Comparison of ENCODE assay signal across 1 cellular context in the genomic region with DNA sequence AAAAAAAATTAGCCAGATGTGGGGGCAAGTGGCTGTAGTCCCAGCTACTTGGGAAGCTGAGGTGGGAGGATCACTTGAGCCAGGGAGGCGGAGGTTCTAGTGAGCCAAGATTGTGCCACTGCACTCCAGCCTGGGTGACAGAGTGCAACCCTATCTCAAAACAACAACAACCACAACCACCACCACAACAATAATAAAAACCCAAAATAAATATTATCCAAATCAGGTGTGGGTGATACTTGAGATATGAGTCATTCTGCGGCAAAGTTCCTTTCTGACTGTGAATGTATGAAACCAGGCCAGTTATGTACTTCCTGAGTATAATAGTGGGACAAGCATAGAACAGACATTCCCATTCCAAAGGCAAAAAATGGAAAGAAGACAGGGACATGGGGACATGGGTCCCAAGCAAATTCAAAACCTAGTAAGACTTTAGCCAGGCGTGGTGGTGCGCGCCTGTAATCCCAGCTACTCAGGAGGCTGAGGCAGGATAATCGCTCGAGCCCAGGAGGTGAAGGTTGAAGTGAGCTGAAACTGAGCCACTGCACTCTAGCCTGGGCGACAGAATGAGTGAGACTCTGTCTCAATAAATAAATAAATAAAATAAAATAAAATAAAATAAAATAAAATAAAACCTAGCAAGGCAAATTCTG.
TF ChIP-seq lines count a peak whose summit lies in the region.

No MANE protein-coding gene starts in this region.

TF ChIP-seq in GM12878, 131 proteins besides CTCF, POLR2A, EP300 and RAD21 (continued from another document and continues in another):
- TF ChIP-seq ATF7 (IDR thresholded peaks at IDR 0.05; ENCODE audit: low read depth) (peak; percentile 63), NFIC (IDR thresholded peaks at IDR 0.05; ENCODE audit: low read depth, low read length) (peak; percentile 88), EED (IDR thresholded peaks at IDR 0.05; ENCODE audit: low read depth) (peak; percentile 81), ZNF217 (IDR thresholded peaks at IDR 0.05) (peak; percentile 78), TBL1XR1 (IDR thresholded peaks at IDR 0.05; ENCODE audit: low read depth, low read length) (no peak), NBN (IDR thresholded peaks at IDR 0.05) (peak; percentile 75; the same call in 1 of the 2 replicates), MXI1 (IDR thresholded peaks at IDR 0.05; ENCODE audit: low read depth, low read length) (no peak), JUND (IDR thresholded peaks at IDR 0.05; ENCODE audit: low read depth, low read length) (peak; percentile 81), SREBF2 (IDR thresholded peaks at IDR 0.05; ENCODE audit: low read length) (no peak), GATAD2B (conservative IDR thresholded peaks at IDR 0.05; ENCODE audit: low read depth) (peak; percentile 53; the same call in 1 of the 2 replicates), MTA3 (IDR thresholded peaks at IDR 0.05; ENCODE audit: borderline replicate concordance, low read length) (peak; percentile 65; the same call in 1 of the 2 replicates), KAT2A (conservative IDR thresholded peaks at IDR 0.05; ENCODE audit: control insufficient read depth, low read depth, low read length) (no peak), BHLHE40 (IDR thresholded peaks at IDR 0.05; ENCODE audit: borderline replicate concordance in 1 of 2, low read depth in 2 of 2, low read length in 1 of 2) (peak in 1 of 2 experiments; percentile 31; a peak in 1 of 4 replicates), BCL11A (IDR thresholded peaks at IDR 0.05; ENCODE audit: low read depth, low read length) (peak; percentile 80; the same call in 1 of the 2 replicates), ZNF384 (IDR thresholded peaks at IDR 0.05; ENCODE audit: borderline replicate concordance, low read depth, low read length) (no peak), NR2F1 (conservative IDR thresholded peaks at IDR 0.05) (peak; percentile 74), DPF2 (IDR thresholded peaks at IDR 0.05) (peak; percentile 73), CEBPB (IDR thresholded peaks at IDR 0.05; ENCODE audit: borderline replicate concordance in 1 of 2, low read depth in 2 of 2, low read length in 2 of 2) (0 out of 4 replicates have a peak, but pooled peaks of 1 of the 2 experiments have one; percentile 23), SRF (IDR thresholded peaks at IDR 0.05; ENCODE audit: low read depth in 2 of 2, low read length in 2 of 2) (0 out of 4 replicates have a peak, but pooled peaks of 1 of the 2 experiments have one; percentile 1), MEF2B (IDR thresholded peaks at IDR 0.05; ENCODE audit: partially characterized antibody, poor library complexity, severe bottlenecking) (peak; percentile 88), IKZF1 (conservative IDR thresholded peaks at IDR 0.05) (peak; percentile 86), IKZF2 (IDR thresholded peaks at IDR 0.05) (peak; percentile 89 to 90), CBFB (IDR thresholded peaks at IDR 0.05; ENCODE audit: low read depth) (peak; percentile 87; the same call in 1 of the 2 replicates), MEF2A (IDR thresholded peaks at IDR 0.05; ENCODE audit: insufficient read depth, low read depth, low read length) (peak; percentile 93), MTA2 (IDR thresholded peaks at IDR 0.05; ENCODE audit: low read depth) (peak; percentile 64), RUNX3 (IDR thresholded peaks at IDR 0.05; ENCODE audit: low read length) (peak; percentile 97), CREM (IDR thresholded peaks at IDR 0.05; ENCODE audit: low read depth) (peak; percentile 68; the same call in 1 of the 2 replicates), PAX5 (IDR thresholded peaks at IDR 0.05; ENCODE audit: borderline replicate concordance, low read depth, low read length) (peak; percentile 52; the same call in 1 of the 2 replicates), IRF4 (IDR thresholded peaks at IDR 0.05; ENCODE audit: low read depth, low read length) (peak; percentile 76; the same call in 1 of the 2 replicates)
- TF ChIP-seq, protein P1, sequence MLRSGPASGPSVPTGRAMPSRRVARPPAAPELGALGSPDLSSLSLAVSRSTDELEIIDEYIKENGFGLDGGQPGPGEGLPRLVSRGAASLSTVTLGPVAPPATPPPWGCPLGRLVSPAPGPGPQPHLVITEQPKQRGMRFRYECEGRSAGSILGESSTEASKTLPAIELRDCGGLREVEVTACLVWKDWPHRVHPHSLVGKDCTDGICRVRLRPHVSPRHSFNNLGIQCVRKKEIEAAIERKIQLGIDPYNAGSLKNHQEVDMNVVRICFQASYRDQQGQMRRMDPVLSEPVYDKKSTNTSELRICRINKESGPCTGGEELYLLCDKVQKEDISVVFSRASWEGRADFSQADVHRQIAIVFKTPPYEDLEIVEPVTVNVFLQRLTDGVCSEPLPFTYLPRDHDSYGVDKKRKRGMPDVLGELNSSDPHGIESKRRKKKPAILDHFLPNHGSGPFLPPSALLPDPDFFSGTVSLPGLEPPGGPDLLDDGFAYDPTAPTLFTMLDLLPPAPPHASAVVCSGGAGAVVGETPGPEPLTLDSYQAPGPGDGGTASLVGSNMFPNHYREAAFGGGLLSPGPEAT (IDR thresholded peaks at IDR 0.05; ENCODE audit: low read depth), result no peak
- TF ChIP-seq, protein P2, sequence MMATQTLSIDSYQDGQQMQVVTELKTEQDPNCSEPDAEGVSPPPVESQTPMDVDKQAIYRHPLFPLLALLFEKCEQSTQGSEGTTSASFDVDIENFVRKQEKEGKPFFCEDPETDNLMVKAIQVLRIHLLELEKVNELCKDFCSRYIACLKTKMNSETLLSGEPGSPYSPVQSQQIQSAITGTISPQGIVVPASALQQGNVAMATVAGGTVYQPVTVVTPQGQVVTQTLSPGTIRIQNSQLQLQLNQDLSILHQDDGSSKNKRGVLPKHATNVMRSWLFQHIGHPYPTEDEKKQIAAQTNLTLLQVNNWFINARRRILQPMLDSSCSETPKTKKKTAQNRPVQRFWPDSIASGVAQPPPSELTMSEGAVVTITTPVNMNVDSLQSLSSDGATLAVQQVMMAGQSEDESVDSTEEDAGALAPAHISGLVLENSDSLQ (IDR thresholded peaks at IDR 0.05), result no peak
- TF ChIP-seq, protein P3, sequence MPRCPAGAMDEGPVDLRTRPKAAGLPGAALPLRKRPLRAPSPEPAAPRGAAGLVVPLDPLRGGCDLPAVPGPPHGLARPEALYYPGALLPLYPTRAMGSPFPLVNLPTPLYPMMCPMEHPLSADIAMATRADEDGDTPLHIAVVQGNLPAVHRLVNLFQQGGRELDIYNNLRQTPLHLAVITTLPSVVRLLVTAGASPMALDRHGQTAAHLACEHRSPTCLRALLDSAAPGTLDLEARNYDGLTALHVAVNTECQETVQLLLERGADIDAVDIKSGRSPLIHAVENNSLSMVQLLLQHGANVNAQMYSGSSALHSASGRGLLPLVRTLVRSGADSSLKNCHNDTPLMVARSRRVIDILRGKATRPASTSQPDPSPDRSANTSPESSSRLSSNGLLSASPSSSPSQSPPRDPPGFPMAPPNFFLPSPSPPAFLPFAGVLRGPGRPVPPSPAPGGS (IDR thresholded peaks at IDR 0.05; ENCODE audit: borderline replicate concordance, insufficient read depth, low read depth, low read length, poor library complexity, severe bottlenecking), result peak; percentile 58
- TF ChIP-seq, protein P4, sequence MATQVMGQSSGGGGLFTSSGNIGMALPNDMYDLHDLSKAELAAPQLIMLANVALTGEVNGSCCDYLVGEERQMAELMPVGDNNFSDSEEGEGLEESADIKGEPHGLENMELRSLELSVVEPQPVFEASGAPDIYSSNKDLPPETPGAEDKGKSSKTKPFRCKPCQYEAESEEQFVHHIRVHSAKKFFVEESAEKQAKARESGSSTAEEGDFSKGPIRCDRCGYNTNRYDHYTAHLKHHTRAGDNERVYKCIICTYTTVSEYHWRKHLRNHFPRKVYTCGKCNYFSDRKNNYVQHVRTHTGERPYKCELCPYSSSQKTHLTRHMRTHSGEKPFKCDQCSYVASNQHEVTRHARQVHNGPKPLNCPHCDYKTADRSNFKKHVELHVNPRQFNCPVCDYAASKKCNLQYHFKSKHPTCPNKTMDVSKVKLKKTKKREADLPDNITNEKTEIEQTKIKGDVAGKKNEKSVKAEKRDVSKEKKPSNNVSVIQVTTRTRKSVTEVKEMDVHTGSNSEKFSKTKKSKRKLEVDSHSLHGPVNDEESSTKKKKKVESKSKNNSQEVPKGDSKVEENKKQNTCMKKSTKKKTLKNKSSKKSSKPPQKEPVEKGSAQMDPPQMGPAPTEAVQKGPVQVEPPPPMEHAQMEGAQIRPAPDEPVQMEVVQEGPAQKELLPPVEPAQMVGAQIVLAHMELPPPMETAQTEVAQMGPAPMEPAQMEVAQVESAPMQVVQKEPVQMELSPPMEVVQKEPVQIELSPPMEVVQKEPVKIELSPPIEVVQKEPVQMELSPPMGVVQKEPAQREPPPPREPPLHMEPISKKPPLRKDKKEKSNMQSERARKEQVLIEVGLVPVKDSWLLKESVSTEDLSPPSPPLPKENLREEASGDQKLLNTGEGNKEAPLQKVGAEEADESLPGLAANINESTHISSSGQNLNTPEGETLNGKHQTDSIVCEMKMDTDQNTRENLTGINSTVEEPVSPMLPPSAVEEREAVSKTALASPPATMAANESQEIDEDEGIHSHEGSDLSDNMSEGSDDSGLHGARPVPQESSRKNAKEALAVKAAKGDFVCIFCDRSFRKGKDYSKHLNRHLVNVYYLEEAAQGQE (IDR thresholded peaks at IDR 0.05; ENCODE audit: low read depth, low read length), result no peak
- TF ChIP-seq, protein P5, sequence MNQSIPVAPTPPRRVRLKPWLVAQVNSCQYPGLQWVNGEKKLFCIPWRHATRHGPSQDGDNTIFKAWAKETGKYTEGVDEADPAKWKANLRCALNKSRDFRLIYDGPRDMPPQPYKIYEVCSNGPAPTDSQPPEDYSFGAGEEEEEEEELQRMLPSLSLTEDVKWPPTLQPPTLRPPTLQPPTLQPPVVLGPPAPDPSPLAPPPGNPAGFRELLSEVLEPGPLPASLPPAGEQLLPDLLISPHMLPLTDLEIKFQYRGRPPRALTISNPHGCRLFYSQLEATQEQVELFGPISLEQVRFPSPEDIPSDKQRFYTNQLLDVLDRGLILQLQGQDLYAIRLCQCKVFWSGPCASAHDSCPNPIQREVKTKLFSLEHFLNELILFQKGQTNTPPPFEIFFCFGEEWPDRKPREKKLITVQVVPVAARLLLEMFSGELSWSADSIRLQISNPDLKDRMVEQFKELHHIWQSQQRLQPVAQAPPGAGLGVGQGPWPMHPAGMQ (IDR thresholded peaks at IDR 0.05; ENCODE audit: borderline replicate concordance), result peak; percentile 53; the same call in 1 of the 2 replicates
- TF ChIP-seq, protein P6, sequence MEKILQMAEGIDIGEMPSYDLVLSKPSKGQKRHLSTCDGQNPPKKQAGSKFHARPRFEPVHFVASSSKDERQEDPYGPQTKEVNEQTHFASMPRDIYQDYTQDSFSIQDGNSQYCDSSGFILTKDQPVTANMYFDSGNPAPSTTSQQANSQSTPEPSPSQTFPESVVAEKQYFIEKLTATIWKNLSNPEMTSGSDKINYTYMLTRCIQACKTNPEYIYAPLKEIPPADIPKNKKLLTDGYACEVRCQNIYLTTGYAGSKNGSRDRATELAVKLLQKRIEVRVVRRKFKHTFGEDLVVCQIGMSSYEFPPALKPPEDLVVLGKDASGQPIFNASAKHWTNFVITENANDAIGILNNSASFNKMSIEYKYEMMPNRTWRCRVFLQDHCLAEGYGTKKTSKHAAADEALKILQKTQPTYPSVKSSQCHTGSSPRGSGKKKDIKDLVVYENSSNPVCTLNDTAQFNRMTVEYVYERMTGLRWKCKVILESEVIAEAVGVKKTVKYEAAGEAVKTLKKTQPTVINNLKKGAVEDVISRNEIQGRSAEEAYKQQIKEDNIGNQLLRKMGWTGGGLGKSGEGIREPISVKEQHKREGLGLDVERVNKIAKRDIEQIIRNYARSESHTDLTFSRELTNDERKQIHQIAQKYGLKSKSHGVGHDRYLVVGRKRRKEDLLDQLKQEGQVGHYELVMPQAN (conservative IDR thresholded peaks at IDR 0.05), result no peak
- TF ChIP-seq, protein P7, sequence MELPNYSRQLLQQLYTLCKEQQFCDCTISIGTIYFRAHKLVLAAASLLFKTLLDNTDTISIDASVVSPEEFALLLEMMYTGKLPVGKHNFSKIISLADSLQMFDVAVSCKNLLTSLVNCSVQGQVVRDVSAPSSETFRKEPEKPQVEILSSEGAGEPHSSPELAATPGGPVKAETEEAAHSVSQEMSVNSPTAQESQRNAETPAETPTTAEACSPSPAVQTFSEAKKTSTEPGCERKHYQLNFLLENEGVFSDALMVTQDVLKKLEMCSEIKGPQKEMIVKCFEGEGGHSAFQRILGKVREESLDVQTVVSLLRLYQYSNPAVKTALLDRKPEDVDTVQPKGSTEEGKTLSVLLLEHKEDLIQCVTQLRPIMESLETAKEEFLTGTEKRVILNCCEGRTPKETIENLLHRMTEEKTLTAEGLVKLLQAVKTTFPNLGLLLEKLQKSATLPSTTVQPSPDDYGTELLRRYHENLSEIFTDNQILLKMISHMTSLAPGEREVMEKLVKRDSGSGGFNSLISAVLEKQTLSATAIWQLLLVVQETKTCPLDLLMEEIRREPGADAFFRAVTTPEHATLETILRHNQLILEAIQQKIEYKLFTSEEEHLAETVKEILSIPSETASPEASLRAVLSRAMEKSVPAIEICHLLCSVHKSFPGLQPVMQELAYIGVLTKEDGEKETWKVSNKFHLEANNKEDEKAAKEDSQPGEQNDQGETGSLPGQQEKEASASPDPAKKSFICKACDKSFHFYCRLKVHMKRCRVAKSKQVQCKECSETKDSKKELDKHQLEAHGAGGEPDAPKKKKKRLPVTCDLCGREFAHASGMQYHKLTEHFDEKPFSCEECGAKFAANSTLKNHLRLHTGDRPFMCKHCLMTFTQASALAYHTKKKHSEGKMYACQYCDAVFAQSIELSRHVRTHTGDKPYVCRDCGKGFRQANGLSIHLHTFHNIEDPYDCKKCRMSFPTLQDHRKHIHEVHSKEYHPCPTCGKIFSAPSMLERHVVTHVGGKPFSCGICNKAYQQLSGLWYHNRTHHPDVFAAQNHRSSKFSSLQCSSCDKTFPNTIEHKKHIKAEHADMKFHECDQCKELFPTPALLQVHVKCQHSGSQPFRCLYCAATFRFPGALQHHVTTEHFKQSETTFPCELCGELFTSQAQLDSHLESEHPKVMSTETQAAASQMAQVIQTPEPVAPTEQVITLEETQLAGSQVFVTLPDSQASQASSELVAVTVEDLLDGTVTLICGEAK (IDR thresholded peaks at IDR 0.05; ENCODE audit: borderline replicate concordance), result no peak
- TF ChIP-seq, protein P8, sequence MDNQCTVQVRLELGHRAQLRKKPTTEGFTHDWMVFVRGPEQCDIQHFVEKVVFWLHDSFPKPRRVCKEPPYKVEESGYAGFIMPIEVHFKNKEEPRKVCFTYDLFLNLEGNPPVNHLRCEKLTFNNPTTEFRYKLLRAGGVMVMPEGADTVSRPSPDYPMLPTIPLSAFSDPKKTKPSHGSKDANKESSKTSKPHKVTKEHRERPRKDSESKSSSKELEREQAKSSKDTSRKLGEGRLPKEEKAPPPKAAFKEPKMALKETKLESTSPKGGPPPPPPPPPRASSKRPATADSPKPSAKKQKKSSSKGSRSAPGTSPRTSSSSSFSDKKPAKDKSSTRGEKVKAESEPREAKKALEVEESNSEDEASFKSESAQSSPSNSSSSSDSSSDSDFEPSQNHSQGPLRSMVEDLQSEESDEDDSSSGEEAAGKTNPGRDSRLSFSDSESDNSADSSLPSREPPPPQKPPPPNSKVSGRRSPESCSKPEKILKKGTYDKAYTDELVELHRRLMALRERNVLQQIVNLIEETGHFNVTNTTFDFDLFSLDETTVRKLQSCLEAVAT (IDR thresholded peaks at IDR 0.05), result peak; percentile 81
- TF ChIP-seq, protein P9, sequence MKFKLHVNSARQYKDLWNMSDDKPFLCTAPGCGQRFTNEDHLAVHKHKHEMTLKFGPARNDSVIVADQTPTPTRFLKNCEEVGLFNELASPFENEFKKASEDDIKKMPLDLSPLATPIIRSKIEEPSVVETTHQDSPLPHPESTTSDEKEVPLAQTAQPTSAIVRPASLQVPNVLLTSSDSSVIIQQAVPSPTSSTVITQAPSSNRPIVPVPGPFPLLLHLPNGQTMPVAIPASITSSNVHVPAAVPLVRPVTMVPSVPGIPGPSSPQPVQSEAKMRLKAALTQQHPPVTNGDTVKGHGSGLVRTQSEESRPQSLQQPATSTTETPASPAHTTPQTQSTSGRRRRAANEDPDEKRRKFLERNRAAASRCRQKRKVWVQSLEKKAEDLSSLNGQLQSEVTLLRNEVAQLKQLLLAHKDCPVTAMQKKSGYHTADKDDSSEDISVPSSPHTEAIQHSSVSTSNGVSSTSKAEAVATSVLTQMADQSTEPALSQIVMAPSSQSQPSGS (IDR thresholded peaks at IDR 0.05; ENCODE audit: low read length), result 0 out of 2 replicates have a peak, but pooled peaks have one; percentile 20
